In genomic region chr4:152535236-152535902, GRCh38 we compare ENCODE assay signal across 8 cellular contexts. TPM values are rescaled to one million over a fixed set of nuclear protein-coding genes. Genes with fewer than 3 reads are reported as not detected.
DNase-seq lines count a peak whose midpoint lies in the region; ATAC-seq and TF ChIP-seq lines count a peak whose summit lies in the region.

No MANE protein-coding gene starts in this region.

- H3K27me3 Mint-ChIP-seq in endothelial cell (ENCODE audit: unreplicated experiment) (peaks cover 15% of the 10 kb centered on the region), nephron (ENCODE audit: low read depth) (no peaks in the 10 kb centered on the region)

- peak; percentile 78 for DNase-seq in activated effector memory CD4-positive, alpha-beta T cell treated with anti-CD3 and anti-CD28 coated beads, Interleukin-2, amount 50 U/mL, for 16 hours
- no peak for DNase-seq in activated effector memory CD4-positive, alpha-beta T cell treated with Interleukin-2 at 50 U/mL for 16 hours
- DNase-seq in endothelial cell (ENCODE audit: low spot score), result peak; percentile 22
- DNase-seq in ureter (ENCODE audit: low spot score), result no peak
- DNase-seq in NOMO-1 treated with DMSO at 0.1 percent for 48 hours (lab: John Stamatoyannopoulos, UW; ENCODE audit: unreplicated experiment), result no peak

- peak overlapping the region; percentile 86 for H3K27ac ChIP-seq in VCaP

- TF ChIP-seq CTCF in VCaP (conservative IDR thresholded peaks at IDR 0.05) (no peak), endothelial cell (IDR thresholded peaks at IDR 0.05; ENCODE audit: unreplicated experiment) (no peak), nephron (IDR thresholded peaks at IDR 0.05; ENCODE audit: unreplicated experiment in 3 of 3) (no peak)

- ATAC-seq in HG03066 (IDR thresholded peaks at IDR 0.05; ENCODE audit: low read depth, unreplicated experiment), result peak; percentile 4

- H3K4me1 Mint-ChIP-seq in endothelial cell (ENCODE audit: unreplicated experiment) (peaks cover 36% of the 10 kb centered on the region), nephron (peaks cover 57% of the 10 kb centered on the region)

- no peak overlapping the region for H3K27ac Mint-ChIP-seq in endothelial cell (ENCODE audit: unreplicated experiment)
- H3K27ac Mint-ChIP-seq in nephron, result peak overlapping the region in 1 of 3 experiments; percentile 91

- H3K36me3 Mint-ChIP-seq in endothelial cell (ENCODE audit: low read depth, unreplicated experiment) (peaks cover 9% of the 10 kb centered on the region), nephron (ENCODE audit: low read depth) (no peaks in the 10 kb centered on the region)

- H3K4me3 Mint-ChIP-seq in endothelial cell (ENCODE audit: unreplicated experiment) (peak overlapping the region; percentile 98), nephron (peak overlapping the region; percentile 95 to 99 (median 96))

- peaks cover 4% of the 10 kb centered on the region for H3K9me3 Mint-ChIP-seq in endothelial cell (ENCODE audit: unreplicated experiment)
- H3K9me3 Mint-ChIP-seq in nephron, result no peaks in the 10 kb centered on the region

RNA-seq across cellular contexts. Expression of gene FBXW7, which starts 0.5 kb away (rescaled TPM):
- total RNA-seq in endothelial cell (ENCODE audit: unreplicated experiment) (44.7 TPM), ureter (70.3 TPM)

Comparison
In these comparisons a context has a peak if more than half of its experiments do, and no peak if none do; other contexts are left out.
1. DNase-seq: peak in activated effector memory CD4-positive, alpha-beta T cell treated with anti-CD3 and anti-CD28 coated beads, Interleukin-2, amount 50 U/mL, for 16 hours (single experiment) and endothelial cell (single experiment); none in activated effector memory CD4-positive, alpha-beta T cell treated with Interleukin-2 at 50 U/mL for 16 hours (single experiment), ureter (single experiment) and NOMO-1 treated with DMSO at 0.1 percent for 48 hours (single experiment).